1 cellular context compared by ENCODE assay signal in the genomic region with DNA sequence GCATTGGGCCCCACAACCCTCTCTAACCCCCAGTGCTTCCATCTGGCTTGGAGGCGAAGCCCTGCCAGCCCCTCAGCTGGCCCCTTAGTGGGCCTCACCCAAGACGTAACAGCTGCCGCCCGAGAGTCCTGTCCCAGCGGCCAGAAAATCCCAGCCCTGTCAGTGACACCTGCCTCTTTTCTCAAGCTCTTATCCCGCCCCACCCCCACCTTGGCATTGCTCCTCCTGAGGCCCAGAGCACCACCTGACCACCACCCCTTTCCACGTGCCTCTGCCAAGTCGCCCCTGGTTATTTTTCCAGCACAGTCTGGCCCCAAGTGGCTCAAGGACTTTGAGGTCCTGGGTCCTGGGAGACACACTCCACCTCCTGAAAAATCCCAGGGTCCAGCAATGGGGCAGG.
TF ChIP-seq lines count a peak whose summit lies in the region.

No MANE protein-coding gene starts in this region.

TF ChIP-seq in GM23338, 12 proteins besides CTCF, POLR2A, EP300 and RAD21:
- TF ChIP-seq ZNF331 (CRISPR knock-in tag; IDR thresholded peaks at IDR 0.05; ENCODE audit: low read depth): no peak
- TF ChIP-seq, protein P1, sequence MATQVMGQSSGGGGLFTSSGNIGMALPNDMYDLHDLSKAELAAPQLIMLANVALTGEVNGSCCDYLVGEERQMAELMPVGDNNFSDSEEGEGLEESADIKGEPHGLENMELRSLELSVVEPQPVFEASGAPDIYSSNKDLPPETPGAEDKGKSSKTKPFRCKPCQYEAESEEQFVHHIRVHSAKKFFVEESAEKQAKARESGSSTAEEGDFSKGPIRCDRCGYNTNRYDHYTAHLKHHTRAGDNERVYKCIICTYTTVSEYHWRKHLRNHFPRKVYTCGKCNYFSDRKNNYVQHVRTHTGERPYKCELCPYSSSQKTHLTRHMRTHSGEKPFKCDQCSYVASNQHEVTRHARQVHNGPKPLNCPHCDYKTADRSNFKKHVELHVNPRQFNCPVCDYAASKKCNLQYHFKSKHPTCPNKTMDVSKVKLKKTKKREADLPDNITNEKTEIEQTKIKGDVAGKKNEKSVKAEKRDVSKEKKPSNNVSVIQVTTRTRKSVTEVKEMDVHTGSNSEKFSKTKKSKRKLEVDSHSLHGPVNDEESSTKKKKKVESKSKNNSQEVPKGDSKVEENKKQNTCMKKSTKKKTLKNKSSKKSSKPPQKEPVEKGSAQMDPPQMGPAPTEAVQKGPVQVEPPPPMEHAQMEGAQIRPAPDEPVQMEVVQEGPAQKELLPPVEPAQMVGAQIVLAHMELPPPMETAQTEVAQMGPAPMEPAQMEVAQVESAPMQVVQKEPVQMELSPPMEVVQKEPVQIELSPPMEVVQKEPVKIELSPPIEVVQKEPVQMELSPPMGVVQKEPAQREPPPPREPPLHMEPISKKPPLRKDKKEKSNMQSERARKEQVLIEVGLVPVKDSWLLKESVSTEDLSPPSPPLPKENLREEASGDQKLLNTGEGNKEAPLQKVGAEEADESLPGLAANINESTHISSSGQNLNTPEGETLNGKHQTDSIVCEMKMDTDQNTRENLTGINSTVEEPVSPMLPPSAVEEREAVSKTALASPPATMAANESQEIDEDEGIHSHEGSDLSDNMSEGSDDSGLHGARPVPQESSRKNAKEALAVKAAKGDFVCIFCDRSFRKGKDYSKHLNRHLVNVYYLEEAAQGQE (IDR thresholded peaks at IDR 0.05; ENCODE audit: unreplicated experiment): no peak
- no peak for TF ChIP-seq POLR2AphosphoS5 (IDR thresholded peaks at IDR 0.05; ENCODE audit: low read depth)
- no peak for TF ChIP-seq ETS1 (IDR thresholded peaks at IDR 0.05)
- no peak for TF ChIP-seq EZH2 (IDR thresholded peaks at IDR 0.05; ENCODE audit: low read depth, unreplicated experiment)
- TF ChIP-seq EZH2phosphoT487 (IDR thresholded peaks at IDR 0.05; ENCODE audit: unreplicated experiment): no peak
- TF ChIP-seq NANOG (IDR thresholded peaks at IDR 0.05; ENCODE audit: borderline replicate concordance): no peak
- TF ChIP-seq ZNF462 (CRISPR knock-in tag; IDR thresholded peaks at IDR 0.05): no peak
- no peak for TF ChIP-seq STAT1 (IDR thresholded peaks at IDR 0.05; ENCODE audit: unreplicated experiment)
- no peak for TF ChIP-seq JUNB (IDR thresholded peaks at IDR 0.05; ENCODE audit: unreplicated experiment)
- TF ChIP-seq CREB1 (CRISPR knock-in tag; IDR thresholded peaks at IDR 0.05; ENCODE audit: low read depth): no peak
